ENCODE assay signal across 10 cellular contexts in the genomic region with DNA sequence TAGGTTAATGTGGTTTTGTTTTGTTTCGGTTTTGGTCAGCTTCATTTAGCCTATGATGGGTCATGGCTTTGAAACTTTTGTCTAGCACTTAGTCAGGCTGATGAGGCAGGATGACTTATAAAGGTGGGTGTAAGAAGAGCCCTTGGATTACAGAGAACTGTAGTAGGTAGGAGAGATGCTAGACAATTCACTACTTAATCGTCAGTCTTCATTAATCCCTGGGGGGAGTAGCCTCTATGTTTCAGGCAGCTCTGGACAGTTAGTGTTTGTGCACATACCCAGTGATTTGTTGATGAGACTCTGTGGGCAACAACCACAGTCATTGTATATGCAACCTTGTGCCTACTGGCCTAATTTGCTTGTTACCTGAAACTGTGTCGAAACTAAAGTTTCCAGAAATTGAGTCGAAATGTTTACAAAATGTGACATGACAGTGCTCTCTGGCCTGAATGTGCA.
DNase-seq lines count a peak whose midpoint lies in the region; ATAC-seq and TF ChIP-seq lines count a peak whose summit lies in the region.
"Had no signal": no experiment of that assay in that cellular context is flagged by ENCODE, and none has a peak within 500 bp of the region (broad histone marks: within the 10 kb centered on the region; RNA-seq: fewer than 3 reads in every experiment).

No MANE protein-coding gene starts in this region.

- no peaks in the 10 kb centered on the region for H3K27me3 ChIP-seq in endodermal cell (ENCODE audit: control insufficient read depth, insufficient read depth, low read length, poor library complexity, severe bottlenecking)
- no peaks in the 10 kb centered on the region for H3K27me3 ChIP-seq in A673 (replicated peaks; ENCODE audit: insufficient read depth, low read depth, low read length, poor library complexity)
- H3K27me3 ChIP-seq: neural progenitor cell had no signal

- no peak overlapping the region for H3K4me3 Mint-ChIP-seq in endodermal cell
- H3K4me3 Mint-ChIP-seq: neural progenitor cell had no signal

- H3K27ac Mint-ChIP-seq in endodermal cell = peak overlapping the region; percentile 20
- H3K27ac Mint-ChIP-seq: neural progenitor cell had no signal

- H3K36me3 Mint-ChIP-seq in endodermal cell (ENCODE audit: low read depth) = peaks cover 56% of the 10 kb centered on the region

- no peak overlapping the region for H3K4me3 ChIP-seq in endodermal cell (ENCODE audit: low read length)
- H3K4me3 ChIP-seq in A673 (ENCODE audit: low read depth, low read length, poor library complexity, severe bottlenecking) = no peak overlapping the region
- H3K4me3 ChIP-seq: neural progenitor cell had no signal

- peaks cover 8% of the 10 kb centered on the region for H3K9me3 Mint-ChIP-seq in endodermal cell
- H3K9me3 Mint-ChIP-seq: neural progenitor cell had no signal

- CTCF ChIA-PET in A673 (lab: Charles Lee) = no interaction called here

- DNase-seq in Daoy (ENCODE audit: low read depth) (peak; percentile 30), endodermal cell (no peak), NCI-H2029 (lab: John Stamatoyannopoulos, UW) (no peak), A673 (ENCODE audit: low spot score) (no peak), midbrain (lab: John Stamatoyannopoulos, UW) (no peak), NCI-H1417 treated with DMSO at 0.1 percent for 48 hours (lab: John Stamatoyannopoulos, UW) (no peak)
- DNase-seq: GF-D8 had no signal

- 84 to 92% methylated on average over 4 of the region's 4 CpGs for WGBS in endodermal cell (ENCODE audit: insufficient coverage in 1 of 2, insufficient read length in 1 of 2), 2 experiments

- TF ChIP-seq CTCF in endodermal cell (conservative IDR thresholded peaks at IDR 0.05) (no peak), A673 (conservative IDR thresholded peaks at IDR 0.05; ENCODE audit: low read depth, low read length) (no peak)

- peaks cover 6% of the 10 kb centered on the region for H3K4me1 Mint-ChIP-seq in endodermal cell

- H3K9me3 ChIP-seq in endodermal cell (ENCODE audit: control insufficient read depth, low read length) (peaks cover 41% of the 10 kb centered on the region), A673 (ENCODE audit: low read depth, low read length, poor library complexity, severe bottlenecking) (no peaks in the 10 kb centered on the region)

- intact Hi-C loops in A673 (cut with micrococcal nuclease; ENCODE audit: unreplicated experiment) = no loop called here

- no peaks in the 10 kb centered on the region for H3K4me1 ChIP-seq in endodermal cell (ENCODE audit: control insufficient read depth, insufficient read depth, low read length)
- peaks cover 13% of the 10 kb centered on the region for H3K4me1 ChIP-seq in A673 (ENCODE audit: insufficient read depth, low read length, poor library complexity, severe bottlenecking)
- H3K4me1 ChIP-seq: neural progenitor cell had no signal

- no peaks in the 10 kb centered on the region for H3K27me3 Mint-ChIP-seq in endodermal cell (ENCODE audit: insufficient read depth)

- no peak overlapping the region for H3K27ac ChIP-seq in endodermal cell (ENCODE audit: low read depth, low read length)
- no peak overlapping the region for H3K27ac ChIP-seq in A673 (ENCODE audit: low read depth, low read length, poor library complexity, severe bottlenecking)
- H3K27ac ChIP-seq: neural progenitor cell had no signal

- ATAC-seq in GM19395 (IDR thresholded peaks at IDR 0.05; ENCODE audit: unreplicated experiment) (peak; percentile 94), HG03139 (IDR thresholded peaks at IDR 0.05; ENCODE audit: unreplicated experiment) (peak; percentile 97)

- H3K36me3 ChIP-seq in endodermal cell (ENCODE audit: control insufficient read depth, insufficient read depth, low read length) = peaks cover 95% of the 10 kb centered on the region
- H3K36me3 ChIP-seq in A673 (ENCODE audit: insufficient read depth, low read length, poor library complexity, severe bottlenecking) = peaks cover 22% of the 10 kb centered on the region
- H3K36me3 ChIP-seq: neural progenitor cell had no signal

- POLR2A ChIA-PET in A673 (lab: Charles Lee; ENCODE audit: low non-redundant PET) = no interaction called here

- no peak overlapping the region for H3K9ac ChIP-seq in endodermal cell (ENCODE audit: extremely low read depth, low read length, poor library complexity, severe bottlenecking)
- H3K9ac ChIP-seq: neural progenitor cell had no signal

- no TSS peak for BruUV-seq in A673 (replicated peaks; lab: Mats Ljungman, UMichigan)
